Comparison of ENCODE assay signal across 1 cellular context in the genomic region with DNA sequence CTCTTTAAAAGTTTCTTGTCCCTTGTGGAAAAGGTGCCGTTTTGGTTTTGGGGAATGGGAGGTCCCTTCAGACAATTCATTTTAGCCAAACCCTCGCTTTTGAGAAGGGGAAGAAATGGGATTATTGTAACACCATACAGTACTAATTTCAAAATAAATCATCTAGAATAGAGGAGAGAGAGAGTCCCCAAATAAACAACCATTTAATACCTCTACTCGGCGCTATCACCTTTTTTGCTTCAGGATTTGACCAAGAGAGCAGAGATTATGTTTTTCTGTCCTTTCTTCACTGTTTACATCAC.
TF ChIP-seq lines count a peak whose summit lies in the region.

No MANE protein-coding gene starts in this region.

TF ChIP-seq in WTC11, 78 proteins besides CTCF, POLR2A, EP300 and RAD21 (continued from another document):
- TF ChIP-seq, protein P1, sequence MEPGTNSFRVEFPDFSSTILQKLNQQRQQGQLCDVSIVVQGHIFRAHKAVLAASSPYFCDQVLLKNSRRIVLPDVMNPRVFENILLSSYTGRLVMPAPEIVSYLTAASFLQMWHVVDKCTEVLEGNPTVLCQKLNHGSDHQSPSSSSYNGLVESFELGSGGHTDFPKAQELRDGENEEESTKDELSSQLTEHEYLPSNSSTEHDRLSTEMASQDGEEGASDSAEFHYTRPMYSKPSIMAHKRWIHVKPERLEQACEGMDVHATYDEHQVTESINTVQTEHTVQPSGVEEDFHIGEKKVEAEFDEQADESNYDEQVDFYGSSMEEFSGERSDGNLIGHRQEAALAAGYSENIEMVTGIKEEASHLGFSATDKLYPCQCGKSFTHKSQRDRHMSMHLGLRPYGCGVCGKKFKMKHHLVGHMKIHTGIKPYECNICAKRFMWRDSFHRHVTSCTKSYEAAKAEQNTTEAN (CRISPR knock-in tag; IDR thresholded peaks at IDR 0.05), result no peak
